12 cellular contexts compared by ENCODE assay signal in the genomic region with DNA sequence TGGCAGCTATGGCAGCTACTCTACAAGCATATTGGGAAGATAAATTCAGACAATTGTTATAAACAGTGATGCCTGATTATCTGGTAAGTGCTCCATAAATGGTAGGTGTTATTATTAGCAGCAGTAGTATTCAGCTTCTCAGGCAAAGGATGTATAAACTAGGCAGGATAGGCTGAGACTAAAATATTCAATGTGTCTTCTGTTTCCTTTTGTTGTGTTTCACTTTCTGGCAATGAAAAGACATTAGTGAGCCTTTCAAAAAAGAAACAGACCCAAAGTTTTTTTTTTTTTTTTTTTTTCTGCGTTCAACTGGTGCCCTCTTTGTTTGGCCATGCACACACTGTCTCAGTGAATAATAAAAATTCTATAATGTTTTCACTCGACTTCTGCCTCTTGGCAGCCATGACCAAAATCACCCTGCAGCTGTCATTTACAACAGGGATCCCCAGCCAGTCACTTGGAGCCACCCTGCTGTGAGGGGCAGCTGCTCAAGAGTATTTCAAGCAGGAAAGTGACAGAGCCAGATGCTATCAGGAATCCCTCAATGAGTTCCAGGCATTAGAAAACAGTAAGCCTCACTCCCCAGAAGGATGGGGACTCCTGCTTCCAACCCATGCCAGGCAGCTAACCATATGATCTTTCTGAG. TPM values are rescaled to one million over a fixed set of nuclear protein-coding genes. Genes with fewer than 3 reads are reported as not detected.
DNase-seq lines count a peak whose midpoint lies in the region; ATAC-seq and TF ChIP-seq lines count a peak whose summit lies in the region.
"Had no signal": no experiment of that assay in that cellular context is flagged by ENCODE, and none has a peak within 500 bp of the region (broad histone marks: within the 10 kb centered on the region; RNA-seq: fewer than 3 reads in every experiment).

No MANE protein-coding gene starts in this region.

- H3K4me2 ChIP-seq in neural cell (ENCODE audit: low read length) = no peak overlapping the region

- no peaks in the 10 kb centered on the region for H4K20me1 ChIP-seq in neural cell (ENCODE audit: insufficient read depth)

- TF ChIP-seq EP300 in neural cell (conservative IDR thresholded peaks at IDR 0.05; ENCODE audit: poor library complexity, severe bottlenecking) = no peak

- H3K9me2 ChIP-seq in neural cell (ENCODE audit: insufficient read depth, low read length) = no peaks in the 10 kb centered on the region

- H3K27ac ChIP-seq in neural cell (ENCODE audit: low read length) = peak overlapping the region; percentile 19

- no peak overlapping the region for H2AFZ ChIP-seq in neural cell (ENCODE audit: low read depth, low read length)

- no peak overlapping the region for H3K9ac ChIP-seq in neural cell (ENCODE audit: low read length)

- DNase-seq in DMS79 (lab: John Stamatoyannopoulos, UW) = peak; percentile 36
- DNase-seq in NCI-H2171 (lab: John Stamatoyannopoulos, UW) = peak; percentile 78
- peak; percentile 1 for DNase-seq in astrocyte of the cerebellum (ENCODE audit: low read depth)
- DNase-seq in NCI-H2029 treated with DMSO at 0.1 percent for 48 hours (lab: John Stamatoyannopoulos, UW) = no peak
- DNase-seq in UCSD-AML1 (lab: John Stamatoyannopoulos, UW; ENCODE audit: unreplicated experiment) = no peak
- DNase-seq: activated naive CD8-positive, alpha-beta T cell treated with anti-CD3 and anti-CD28 coated beads for 36 hours; heart left ventricle; NCI-H1048; stimulated activated CD4-positive, alpha-beta T cell treated with anti-CD3 and anti-CD28 coated beads, Interleukin-12 subunit alpha, Interleukin-12 subunit beta, amount 100 ng/mL, for 4 hours had no signal

- in situ Hi-C loops in astrocyte of the cerebellum (cut with HindIII; ENCODE audit: low sequenced_read_pairs) = no loop called here

- H3K79me2 ChIP-seq in neural cell (replicated peaks; ENCODE audit: insufficient read depth, low read length) = no peaks in the 10 kb centered on the region

- no peaks in the 10 kb centered on the region for H3K9me3 ChIP-seq in neural cell (ENCODE audit: low read length)
- H3K9me3 ChIP-seq: heart left ventricle had no signal

- no peak for TF ChIP-seq RAD21 in neural cell (conservative IDR thresholded peaks at IDR 0.05)

- H3K4me3 ChIP-seq in astrocyte of the cerebellum (ENCODE audit: low read depth, low read length) = no peak overlapping the region
- H3K4me3 ChIP-seq in neural cell (ENCODE audit: low read length) = no peak overlapping the region
- H3K4me3 ChIP-seq: heart left ventricle had no signal

- H3K36me3 ChIP-seq in neural cell (ENCODE audit: insufficient read depth, low read length) = no peaks in the 10 kb centered on the region
- H3K36me3 ChIP-seq: heart left ventricle had no signal

- ATAC-seq in GM19455 (IDR thresholded peaks at IDR 0.05; ENCODE audit: unreplicated experiment) (no peak), HG02981 (IDR thresholded peaks at IDR 0.05; ENCODE audit: unreplicated experiment) (no peak)
- ATAC-seq: heart left ventricle had no signal

- H3K27me3 ChIP-seq in neural cell (ENCODE audit: insufficient read depth, low read depth, low read length) = no peaks in the 10 kb centered on the region
- H3K27me3 ChIP-seq: heart left ventricle had no signal

- no peaks in the 10 kb centered on the region for H3F3A ChIP-seq in neural cell (ENCODE audit: insufficient read depth, low read length, poor library complexity, severe bottlenecking)

- no peak for TF ChIP-seq CTCF in astrocyte of the cerebellum (IDR thresholded peaks at IDR 0.05; ENCODE audit: low read depth, low read length, missing control alignments)
- no peak for TF ChIP-seq CTCF in neural cell (IDR thresholded peaks at IDR 0.05; ENCODE audit: poor library complexity, severe bottlenecking)

TF ChIP-seq in neural cell, 6 proteins besides CTCF, POLR2A, EP300 and RAD21:
- TF ChIP-seq SMC3 (conservative IDR thresholded peaks at IDR 0.05; ENCODE audit: poor library complexity) (no peak), POLR2AphosphoS5 (IDR thresholded peaks at IDR 0.05) (no peak), MXI1 (conservative IDR thresholded peaks at IDR 0.05; ENCODE audit: poor library complexity, severe bottlenecking) (no peak), EZH2 (IDR thresholded peaks at IDR 0.05; ENCODE audit: borderline replicate concordance, insufficient read depth, low read length, poor library complexity, severe bottlenecking) (no peak), TAF1 (IDR thresholded peaks at IDR 0.05; ENCODE audit: low read depth) (no peak)
- TF ChIP-seq, protein P1, sequence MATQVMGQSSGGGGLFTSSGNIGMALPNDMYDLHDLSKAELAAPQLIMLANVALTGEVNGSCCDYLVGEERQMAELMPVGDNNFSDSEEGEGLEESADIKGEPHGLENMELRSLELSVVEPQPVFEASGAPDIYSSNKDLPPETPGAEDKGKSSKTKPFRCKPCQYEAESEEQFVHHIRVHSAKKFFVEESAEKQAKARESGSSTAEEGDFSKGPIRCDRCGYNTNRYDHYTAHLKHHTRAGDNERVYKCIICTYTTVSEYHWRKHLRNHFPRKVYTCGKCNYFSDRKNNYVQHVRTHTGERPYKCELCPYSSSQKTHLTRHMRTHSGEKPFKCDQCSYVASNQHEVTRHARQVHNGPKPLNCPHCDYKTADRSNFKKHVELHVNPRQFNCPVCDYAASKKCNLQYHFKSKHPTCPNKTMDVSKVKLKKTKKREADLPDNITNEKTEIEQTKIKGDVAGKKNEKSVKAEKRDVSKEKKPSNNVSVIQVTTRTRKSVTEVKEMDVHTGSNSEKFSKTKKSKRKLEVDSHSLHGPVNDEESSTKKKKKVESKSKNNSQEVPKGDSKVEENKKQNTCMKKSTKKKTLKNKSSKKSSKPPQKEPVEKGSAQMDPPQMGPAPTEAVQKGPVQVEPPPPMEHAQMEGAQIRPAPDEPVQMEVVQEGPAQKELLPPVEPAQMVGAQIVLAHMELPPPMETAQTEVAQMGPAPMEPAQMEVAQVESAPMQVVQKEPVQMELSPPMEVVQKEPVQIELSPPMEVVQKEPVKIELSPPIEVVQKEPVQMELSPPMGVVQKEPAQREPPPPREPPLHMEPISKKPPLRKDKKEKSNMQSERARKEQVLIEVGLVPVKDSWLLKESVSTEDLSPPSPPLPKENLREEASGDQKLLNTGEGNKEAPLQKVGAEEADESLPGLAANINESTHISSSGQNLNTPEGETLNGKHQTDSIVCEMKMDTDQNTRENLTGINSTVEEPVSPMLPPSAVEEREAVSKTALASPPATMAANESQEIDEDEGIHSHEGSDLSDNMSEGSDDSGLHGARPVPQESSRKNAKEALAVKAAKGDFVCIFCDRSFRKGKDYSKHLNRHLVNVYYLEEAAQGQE (IDR thresholded peaks at IDR 0.05; ENCODE audit: borderline replicate concordance) = no peak

RNA-seq across cellular contexts. Expression of a gene that starts 44.0 kb away (rescaled TPM):
- polyA plus RNA-seq in neural cell = 4.4 and 5.7 TPM in 2 replicates
- 16.1 and 16.3 TPM in 2 replicates for polyA minus RNA-seq in neural cell

Comparison
In these comparisons a context has a peak if more than half of its experiments do, and no peak if none do; other contexts are left out.
1. DNase-seq: peak in DMS79 (single experiment), NCI-H2171 (single experiment) and astrocyte of the cerebellum (single experiment); none in NCI-H2029 treated with DMSO at 0.1 percent for 48 hours (single experiment) and UCSD-AML1 (single experiment).